ENCODE assay signal across 1 cellular context in genomic region chr19:50368649-50369570, GRCh38.
A peak's percentile ranks its signal among the peaks of the same experiment; 100 is the strongest.
TF ChIP-seq lines count a peak whose summit lies in the region.

No MANE protein-coding gene starts in this region.

TF ChIP-seq in K562, 482 proteins besides CTCF, POLR2A, EP300 and RAD21 (continued from another document and continues in another):
- TF ChIP-seq ZBTB11 (CRISPR knock-in tag; IDR thresholded peaks at IDR 0.05) (0 out of 6 replicates have a peak, but pooled peaks of 1 of the 3 experiments have one; percentile 56), NEUROD1 (IDR thresholded peaks at IDR 0.05; ENCODE audit: borderline replicate concordance, low read depth, low read length, partially characterized antibody) (peak; percentile 56), FOS (IDR thresholded peaks at IDR 0.05; ENCODE audit: extremely low read depth, insufficient read length) (peak; percentile 28), EP400 (IDR thresholded peaks at IDR 0.05) (0 out of 2 replicates have a peak, but pooled peaks have one; percentile 47), REST (CRISPR knock-in tag; IDR thresholded peaks at IDR 0.05; ENCODE audit: low read depth) (no peak), BRD9 (IDR thresholded peaks at IDR 0.05; ENCODE audit: low read depth, partially characterized antibody) (peak; percentile 96), USF2 (CRISPR knock-in tag; IDR thresholded peaks at IDR 0.05) (peak; percentile 94), ESRRA (IDR thresholded peaks at IDR 0.05; ENCODE audit: borderline replicate concordance, low read depth) (0 out of 2 replicates have a peak, but pooled peaks have one; percentile 32), GABPA (tag; conservative IDR thresholded peaks at IDR 0.05; ENCODE audit: low read depth) (peak; percentile 38; the same call in 1 of the 2 replicates), TBP (optimal IDR thresholded peaks at IDR 0.05; ENCODE audit: low read depth, low read length) (peak; percentile 49), NR2C1 (IDR thresholded peaks at IDR 0.05) (peak; percentile 46; the same call in 1 of the 2 replicates), NR2C1 (tag; IDR thresholded peaks at IDR 0.05) (no peak), PPARD (CRISPR knock-in tag; IDR thresholded peaks at IDR 0.05) (no peak), TSC22D4 (tag; IDR thresholded peaks at IDR 0.05) (no peak), HSF4 (CRISPR knock-in tag; IDR thresholded peaks at IDR 0.05; ENCODE audit: borderline replicate concordance) (no peak), ARID2 (IDR thresholded peaks at IDR 0.05) (peak; percentile 37; the same call in 1 of the 2 replicates), POLR2G (IDR thresholded peaks at IDR 0.05; ENCODE audit: low read depth, low read length) (0 out of 2 replicates have a peak, but pooled peaks have one; percentile 41), BHLHE40 (IDR thresholded peaks at IDR 0.05; ENCODE audit: low read length) (peak; percentile 45), ZNF384 (IDR thresholded peaks at IDR 0.05; ENCODE audit: low read depth, low read length) (peak; percentile 84), RCOR1 (IDR thresholded peaks at IDR 0.05; ENCODE audit: borderline replicate concordance in 1 of 2, low read depth in 2 of 2, low read length in 2 of 2) (0 out of 4 replicates have a peak, but pooled peaks of 1 of the 2 experiments have one; percentile 30), CHD1 (IDR thresholded peaks at IDR 0.05; ENCODE audit: low read length) (peak; percentile 70), SMARCA4 (IDR thresholded peaks at IDR 0.05) (peak; percentile 42; the same call in 1 of the 2 replicates), RBM25 (IDR thresholded peaks at IDR 0.05; ENCODE audit: low read depth, low read length, severe bottlenecking) (peak; percentile 5), ELF1 (tag; IDR thresholded peaks at IDR 0.05) (peak; percentile 83), ZNF592 (IDR thresholded peaks at IDR 0.05) (0 out of 2 replicates have a peak, but pooled peaks have one; percentile 52), PHF20 (IDR thresholded peaks at IDR 0.05; ENCODE audit: partially characterized antibody) (peak; percentile 51), HDAC1 (IDR thresholded peaks at IDR 0.05) (peak in 1 of 2 experiments; percentile 10; a peak in 1 of 4 replicates), CBFB (CRISPR knock-in tag; IDR thresholded peaks at IDR 0.05) (no peak), TOE1 (IDR thresholded peaks at IDR 0.05; ENCODE audit: borderline replicate concordance) (peak; percentile 98), TOE1 (CRISPR knock-in tag; IDR thresholded peaks at IDR 0.05; ENCODE audit: borderline replicate concordance, low read depth) (no peak), TEAD4 (IDR thresholded peaks at IDR 0.05; ENCODE audit: low read length) (0 out of 2 replicates have a peak, but pooled peaks have one; percentile 9), TEAD4 (CRISPR knock-in tag; IDR thresholded peaks at IDR 0.05; ENCODE audit: borderline replicate concordance) (no peak), RB1 (IDR thresholded peaks at IDR 0.05; ENCODE audit: low read depth) (0 out of 2 replicates have a peak, but pooled peaks have one; percentile 20)
- TF ChIP-seq, protein P1, sequence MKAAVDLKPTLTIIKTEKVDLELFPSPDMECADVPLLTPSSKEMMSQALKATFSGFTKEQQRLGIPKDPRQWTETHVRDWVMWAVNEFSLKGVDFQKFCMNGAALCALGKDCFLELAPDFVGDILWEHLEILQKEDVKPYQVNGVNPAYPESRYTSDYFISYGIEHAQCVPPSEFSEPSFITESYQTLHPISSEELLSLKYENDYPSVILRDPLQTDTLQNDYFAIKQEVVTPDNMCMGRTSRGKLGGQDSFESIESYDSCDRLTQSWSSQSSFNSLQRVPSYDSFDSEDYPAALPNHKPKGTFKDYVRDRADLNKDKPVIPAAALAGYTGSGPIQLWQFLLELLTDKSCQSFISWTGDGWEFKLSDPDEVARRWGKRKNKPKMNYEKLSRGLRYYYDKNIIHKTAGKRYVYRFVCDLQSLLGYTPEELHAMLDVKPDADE (conservative IDR thresholded peaks at IDR 0.05; ENCODE audit: control insufficient read depth, low read depth, low read length), result 0 out of 2 replicates have a peak, but pooled peaks have one; percentile 65
- TF ChIP-seq, protein P2, sequence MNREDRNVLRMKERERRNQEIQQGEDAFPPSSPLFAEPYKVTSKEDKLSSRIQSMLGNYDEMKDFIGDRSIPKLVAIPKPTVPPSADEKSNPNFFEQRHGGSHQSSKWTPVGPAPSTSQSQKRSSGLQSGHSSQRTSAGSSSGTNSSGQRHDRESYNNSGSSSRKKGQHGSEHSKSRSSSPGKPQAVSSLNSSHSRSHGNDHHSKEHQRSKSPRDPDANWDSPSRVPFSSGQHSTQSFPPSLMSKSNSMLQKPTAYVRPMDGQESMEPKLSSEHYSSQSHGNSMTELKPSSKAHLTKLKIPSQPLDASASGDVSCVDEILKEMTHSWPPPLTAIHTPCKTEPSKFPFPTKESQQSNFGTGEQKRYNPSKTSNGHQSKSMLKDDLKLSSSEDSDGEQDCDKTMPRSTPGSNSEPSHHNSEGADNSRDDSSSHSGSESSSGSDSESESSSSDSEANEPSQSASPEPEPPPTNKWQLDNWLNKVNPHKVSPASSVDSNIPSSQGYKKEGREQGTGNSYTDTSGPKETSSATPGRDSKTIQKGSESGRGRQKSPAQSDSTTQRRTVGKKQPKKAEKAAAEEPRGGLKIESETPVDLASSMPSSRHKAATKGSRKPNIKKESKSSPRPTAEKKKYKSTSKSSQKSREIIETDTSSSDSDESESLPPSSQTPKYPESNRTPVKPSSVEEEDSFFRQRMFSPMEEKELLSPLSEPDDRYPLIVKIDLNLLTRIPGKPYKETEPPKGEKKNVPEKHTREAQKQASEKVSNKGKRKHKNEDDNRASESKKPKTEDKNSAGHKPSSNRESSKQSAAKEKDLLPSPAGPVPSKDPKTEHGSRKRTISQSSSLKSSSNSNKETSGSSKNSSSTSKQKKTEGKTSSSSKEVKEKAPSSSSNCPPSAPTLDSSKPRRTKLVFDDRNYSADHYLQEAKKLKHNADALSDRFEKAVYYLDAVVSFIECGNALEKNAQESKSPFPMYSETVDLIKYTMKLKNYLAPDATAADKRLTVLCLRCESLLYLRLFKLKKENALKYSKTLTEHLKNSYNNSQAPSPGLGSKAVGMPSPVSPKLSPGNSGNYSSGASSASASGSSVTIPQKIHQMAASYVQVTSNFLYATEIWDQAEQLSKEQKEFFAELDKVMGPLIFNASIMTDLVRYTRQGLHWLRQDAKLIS (CRISPR knock-in tag; IDR thresholded peaks at IDR 0.05), result no peak
- TF ChIP-seq, protein P3, sequence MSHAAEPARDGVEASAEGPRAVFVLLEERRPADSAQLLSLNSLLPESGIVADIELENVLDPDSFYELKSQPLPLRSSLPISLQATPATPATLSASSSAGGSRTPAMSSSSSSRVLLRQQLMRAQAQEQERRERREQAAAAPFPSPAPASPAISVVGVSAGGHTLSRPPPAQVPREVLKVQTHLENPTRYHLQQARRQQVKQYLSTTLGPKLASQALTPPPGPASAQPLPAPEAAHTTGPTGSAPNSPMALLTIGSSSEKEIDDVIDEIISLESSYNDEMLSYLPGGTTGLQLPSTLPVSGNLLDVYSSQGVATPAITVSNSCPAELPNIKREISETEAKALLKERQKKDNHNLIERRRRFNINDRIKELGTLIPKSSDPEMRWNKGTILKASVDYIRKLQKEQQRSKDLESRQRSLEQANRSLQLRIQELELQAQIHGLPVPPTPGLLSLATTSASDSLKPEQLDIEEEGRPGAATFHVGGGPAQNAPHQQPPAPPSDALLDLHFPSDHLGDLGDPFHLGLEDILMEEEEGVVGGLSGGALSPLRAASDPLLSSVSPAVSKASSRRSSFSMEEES (CRISPR knock-in tag; IDR thresholded peaks at IDR 0.05), result peak; percentile 98
- TF ChIP-seq, protein P4, sequence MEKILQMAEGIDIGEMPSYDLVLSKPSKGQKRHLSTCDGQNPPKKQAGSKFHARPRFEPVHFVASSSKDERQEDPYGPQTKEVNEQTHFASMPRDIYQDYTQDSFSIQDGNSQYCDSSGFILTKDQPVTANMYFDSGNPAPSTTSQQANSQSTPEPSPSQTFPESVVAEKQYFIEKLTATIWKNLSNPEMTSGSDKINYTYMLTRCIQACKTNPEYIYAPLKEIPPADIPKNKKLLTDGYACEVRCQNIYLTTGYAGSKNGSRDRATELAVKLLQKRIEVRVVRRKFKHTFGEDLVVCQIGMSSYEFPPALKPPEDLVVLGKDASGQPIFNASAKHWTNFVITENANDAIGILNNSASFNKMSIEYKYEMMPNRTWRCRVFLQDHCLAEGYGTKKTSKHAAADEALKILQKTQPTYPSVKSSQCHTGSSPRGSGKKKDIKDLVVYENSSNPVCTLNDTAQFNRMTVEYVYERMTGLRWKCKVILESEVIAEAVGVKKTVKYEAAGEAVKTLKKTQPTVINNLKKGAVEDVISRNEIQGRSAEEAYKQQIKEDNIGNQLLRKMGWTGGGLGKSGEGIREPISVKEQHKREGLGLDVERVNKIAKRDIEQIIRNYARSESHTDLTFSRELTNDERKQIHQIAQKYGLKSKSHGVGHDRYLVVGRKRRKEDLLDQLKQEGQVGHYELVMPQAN (IDR thresholded peaks at IDR 0.05; ENCODE audit: borderline replicate concordance), result peak; percentile 19; the same call in 1 of the 2 replicates
